ENCODE assay signal across 14 cellular contexts in genomic region chr12:102950950-102951490, GRCh38. TPM values are rescaled to one million over a fixed set of nuclear protein-coding genes. Genes with fewer than 3 reads are reported as not detected.
DNase-seq lines count a peak whose midpoint lies in the region; ATAC-seq and TF ChIP-seq lines count a peak whose summit lies in the region.
"Had no signal": no experiment of that assay in that cellular context is flagged by ENCODE, and none has a peak within 500 bp of the region (broad histone marks: within the 10 kb centered on the region; RNA-seq: fewer than 3 reads in every experiment).

No MANE protein-coding gene starts in this region.

- peak overlapping the region; percentile 59 for H3K4me3 Mint-ChIP-seq in activated CD4-positive, alpha-beta T cell treated with anti-CD3 and anti-CD28 coated beads, Interleukin-2, amount 10 ng/mL, durations not matched to agents 24 days and 14 days
- peak overlapping the region; percentile 50 for H3K4me3 Mint-ChIP-seq in endodermal cell
- peak overlapping the region; percentile 57 to 68 for H3K4me3 Mint-ChIP-seq in stimulated activated naive B cell treated with anti-CD40 and anti-IgM and Interleukin-4, amounts not matched to agents 10 μg/mL and 1 μg/mL and 100 μg/mL, for 72 hours

- H3K27me3 ChIP-seq in endodermal cell (ENCODE audit: control insufficient read depth, insufficient read depth, low read length, poor library complexity, severe bottlenecking), result peaks cover 100% of the 10 kb centered on the region

- H3K27me3 Mint-ChIP-seq in activated CD4-positive, alpha-beta T cell treated with anti-CD3 and anti-CD28 coated beads, Interleukin-2, amount 10 ng/mL, durations not matched to agents 24 days and 14 days, result peaks cover 69% of the 10 kb centered on the region
- H3K27me3 Mint-ChIP-seq in endodermal cell (ENCODE audit: insufficient read depth), result peaks cover 97% of the 10 kb centered on the region
- H3K27me3 Mint-ChIP-seq in stimulated activated naive B cell treated with anti-CD40 and anti-IgM and Interleukin-4, amounts not matched to agents 10 μg/mL and 1 μg/mL and 100 μg/mL, for 72 hours, result peaks cover 69 to 84% of the 10 kb centered on the region in 2 donors

- H3K36me3 ChIP-seq in endodermal cell (ENCODE audit: control insufficient read depth, insufficient read depth, low read length), result no peaks in the 10 kb centered on the region
- H3K36me3 ChIP-seq: upper lobe of left lung had no signal

- H3K4me1 Mint-ChIP-seq in activated CD4-positive, alpha-beta T cell treated with anti-CD3 and anti-CD28 coated beads, Interleukin-2, amount 10 ng/mL, durations not matched to agents 24 days and 14 days, result peaks cover 23% of the 10 kb centered on the region
- peaks cover 8% of the 10 kb centered on the region for H3K4me1 Mint-ChIP-seq in endodermal cell
- peaks cover 8 to 13% of the 10 kb centered on the region in 2 donors for H3K4me1 Mint-ChIP-seq in stimulated activated naive B cell treated with anti-CD40 and anti-IgM and Interleukin-4, amounts not matched to agents 10 μg/mL and 1 μg/mL and 100 μg/mL, for 72 hours

- WGBS in endodermal cell (ENCODE audit: insufficient coverage in 1 of 2, insufficient read length in 1 of 2), 2 experiments, result 6 to 10% methylated on average over 4 to 20 of the region's 21 CpGs

- no peak for ATAC-seq in stimulated activated naive B cell treated with anti-CD40 and anti-IgM and Interleukin-4, amounts not matched to agents 10 μg/mL and 1 μg/mL and 100 μg/mL, for 72 hours (replicated peaks)
- ATAC-seq in HG02852 (IDR thresholded peaks at IDR 0.05; ENCODE audit: unreplicated experiment), result no peak

- intact Hi-C loops in activated CD4-positive, alpha-beta T cell treated with anti-CD3 and anti-CD28 coated beads, Interleukin-2, amount 10 ng/mL, durations not matched to agents 24 days and 14 days (cut with micrococcal nuclease), result no loop called here

- H3K9me3 ChIP-seq in endodermal cell (ENCODE audit: control insufficient read depth, low read length), result no peaks in the 10 kb centered on the region
- H3K9me3 ChIP-seq: body of pancreas, SK-N-SH, upper lobe of left lung had no signal

- H3K9ac ChIP-seq in endodermal cell (ENCODE audit: extremely low read depth, low read length, poor library complexity, severe bottlenecking), result no peak overlapping the region
- H3K9ac ChIP-seq: SK-N-SH had no signal

- no peak overlapping the region for H3K27ac Mint-ChIP-seq in activated CD4-positive, alpha-beta T cell treated with anti-CD3 and anti-CD28 coated beads, Interleukin-2, amount 10 ng/mL, durations not matched to agents 24 days and 14 days
- H3K27ac Mint-ChIP-seq in endodermal cell, result no peak overlapping the region
- H3K27ac Mint-ChIP-seq in stimulated activated naive B cell treated with anti-CD40 and anti-IgM and Interleukin-4, amounts not matched to agents 10 μg/mL and 1 μg/mL and 100 μg/mL, for 72 hours, result no peak overlapping the region

- no peak for TF ChIP-seq CTCF in endodermal cell (conservative IDR thresholded peaks at IDR 0.05)

- H3K36me3 Mint-ChIP-seq in activated CD4-positive, alpha-beta T cell treated with anti-CD3 and anti-CD28 coated beads, Interleukin-2, amount 10 ng/mL, durations not matched to agents 24 days and 14 days (ENCODE audit: low read depth), result no peaks in the 10 kb centered on the region
- no peaks in the 10 kb centered on the region for H3K36me3 Mint-ChIP-seq in endodermal cell (ENCODE audit: low read depth)
- H3K36me3 Mint-ChIP-seq in stimulated activated naive B cell treated with anti-CD40 and anti-IgM and Interleukin-4, amounts not matched to agents 10 μg/mL and 1 μg/mL and 100 μg/mL, for 72 hours, result no peaks in the 10 kb centered on the region

- CTCF ChIA-PET in HEK293T (lab: Yijun Ruan, JAX), result no interaction called here

- peak overlapping the region; percentile 70 for H3K4me3 ChIP-seq in endodermal cell (ENCODE audit: low read length)
- H3K4me3 ChIP-seq: body of pancreas had no signal

- peak; percentile 50 for DNase-seq in activated CD4-positive, alpha-beta T cell treated with anti-CD3 and anti-CD28 coated beads, Interleukin-2, amount 10 ng/mL, durations not matched to agents 24 days and 14 days
- DNase-seq in activated CD4-positive, alpha-beta T cell treated with anti-CD3 and anti-CD28 coated beads for 4 hours, result no peak
- DNase-seq in NCI-H2081 (lab: John Stamatoyannopoulos, UW) (peak; percentile 76 to 91), endodermal cell (no peak), HEK293T (ENCODE audit: extremely low spot score) (no peak), NCI-H526 (lab: John Stamatoyannopoulos, UW) (no peak)
- no peak for DNase-seq in stimulated activated naive B cell treated with anti-CD40 and anti-IgM and Interleukin-4, amounts not matched to agents 10 μg/mL and 1 μg/mL and 100 μg/mL, for 72 hours
- DNase-seq: ACHN, SK-N-SH had no signal

- no peaks in the 10 kb centered on the region for H3K4me1 ChIP-seq in endodermal cell (ENCODE audit: control insufficient read depth, insufficient read depth, low read length)

- POLR2A ChIA-PET in HEK293T (lab: Yijun Ruan, JAX), result no interaction called here

- H3K9me3 Mint-ChIP-seq in activated CD4-positive, alpha-beta T cell treated with anti-CD3 and anti-CD28 coated beads, Interleukin-2, amount 10 ng/mL, durations not matched to agents 24 days and 14 days, result no peaks in the 10 kb centered on the region
- no peaks in the 10 kb centered on the region for H3K9me3 Mint-ChIP-seq in endodermal cell
- no peaks in the 10 kb centered on the region for H3K9me3 Mint-ChIP-seq in stimulated activated naive B cell treated with anti-CD40 and anti-IgM and Interleukin-4, amounts not matched to agents 10 μg/mL and 1 μg/mL and 100 μg/mL, for 72 hours

- no peak overlapping the region for H3K27ac ChIP-seq in endodermal cell (ENCODE audit: low read depth, low read length)
- H3K27ac ChIP-seq: body of pancreas, upper lobe of left lung had no signal

TF ChIP-seq in HEK293T, 16 proteins besides CTCF, POLR2A, EP300 and RAD21:
- TF ChIP-seq ARNT (IDR thresholded peaks at IDR 0.05), result no peak
- TF ChIP-seq LEF1 (IDR thresholded peaks at IDR 0.05; ENCODE audit: borderline replicate concordance), result no peak
- TF ChIP-seq FOXM1 (IDR thresholded peaks at IDR 0.05; ENCODE audit: borderline replicate concordance), result no peak

RNA-seq across cellular contexts. Expression of gene ASCL1, which starts 6.5 kb away (rescaled TPM):
- total RNA-seq in activated CD4-positive, alpha-beta T cell treated with anti-CD3 and anti-CD28 coated beads, Interleukin-2, amount 10 ng/mL, durations not matched to agents 24 days and 14 days, result 0.07 TPM in 1 of 2 replicates, not detected in the other
- not detected for total RNA-seq in endodermal cell
- 36.3 TPM for polyA plus RNA-seq in endodermal cell (2013, experiment 1 of 2)
- 30.5 TPM for polyA plus RNA-seq in endodermal cell (2013, experiment 2 of 2)
- total RNA-seq: body of pancreas, lower leg skin, osteoblast had no signal

RNA-seq across cellular contexts. Expression of gene PAH, which starts 34.0 kb away (rescaled TPM):
- total RNA-seq in activated CD4-positive, alpha-beta T cell treated with anti-CD3 and anti-CD28 coated beads, Interleukin-2, amount 10 ng/mL, durations not matched to agents 24 days and 14 days, result not detected in 2 replicates
- total RNA-seq in endodermal cell, result 1 to 10 TPM; 1.5 to 1.9 TPM
- 0.07 TPM for polyA plus RNA-seq in endodermal cell (2013, experiment 1 of 2)
- polyA plus RNA-seq in endodermal cell (2013, experiment 2 of 2), result 0.25 TPM
- total RNA-seq: lower leg skin, osteoblast had no signal
- polyA plus RNA-seq: SK-N-SH had no signal

Comparison
In these comparisons a context has a peak if more than half of its experiments do, and no peak if none do; other contexts are left out.
1. DNase-seq: peak in activated CD4-positive, alpha-beta T cell treated with anti-CD3 and anti-CD28 coated beads, Interleukin-2, amount 10 ng/mL, durations not matched to agents 24 days and 14 days (single experiment) and NCI-H2081 (2 of 2); none in activated CD4-positive, alpha-beta T cell treated with anti-CD3 and anti-CD28 coated beads for 4 hours (0 of 2), endodermal cell (single experiment), stimulated activated naive B cell treated with anti-CD40 and anti-IgM and Interleukin-4, amounts not matched to agents 10 μg/mL and 1 μg/mL and 100 μg/mL, for 72 hours (single experiment), HEK293T (single experiment) and NCI-H526 (0 of 2).
2. Peak in every context shown above with its lines, with median percentiles within 50 percentile points of each other: H3K4me3 Mint-ChIP-seq.